ENCODE assay signal across 8 cellular contexts in the genomic region with DNA sequence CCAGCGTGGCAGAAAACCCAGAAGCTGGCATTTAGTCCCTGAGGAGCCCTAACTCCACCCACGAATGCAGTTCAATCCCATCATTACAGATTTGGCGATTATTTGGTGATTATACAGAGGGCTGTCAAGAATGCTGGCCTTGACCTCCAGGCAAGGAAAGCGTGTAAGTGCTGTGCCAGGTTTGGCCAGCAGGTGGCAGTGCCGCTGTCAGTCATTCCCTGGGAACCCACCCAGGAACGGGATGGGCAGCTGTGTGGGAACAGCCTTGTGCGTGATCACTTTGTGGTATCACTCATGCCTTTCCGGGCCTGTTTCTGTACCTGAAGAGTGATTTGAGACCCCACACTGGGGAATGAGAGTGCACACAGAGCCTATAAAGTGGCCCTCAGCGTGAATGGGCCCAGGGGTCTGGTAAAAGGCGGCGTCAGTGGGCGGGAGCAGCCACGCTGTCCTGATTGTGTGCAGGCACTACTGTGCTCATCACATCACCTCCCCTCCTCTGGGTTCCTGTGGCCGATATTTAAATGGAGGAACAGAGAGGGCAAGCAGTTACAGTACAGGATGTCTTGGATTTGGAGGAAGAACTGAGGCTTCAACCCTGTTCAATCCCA.
DNase-seq lines count a peak whose midpoint lies in the region; ATAC-seq and TF ChIP-seq lines count a peak whose summit lies in the region.
"Had no signal": no experiment of that assay in that cellular context is flagged by ENCODE, and none has a peak within 500 bp of the region (broad histone marks: within the 10 kb centered on the region; RNA-seq: fewer than 3 reads in every experiment).

No MANE protein-coding gene starts in this region.

- H3K27ac Mint-ChIP-seq in effector memory CD8-positive, alpha-beta T cell = peak overlapping the region in 1 of 2 donors; percentile 80

- peak; percentile 36 for ATAC-seq in effector memory CD8-positive, alpha-beta T cell (replicated peaks)
- ATAC-seq in mucosa of descending colon = peak; percentile 77

- intact Hi-C loops in mucosa of descending colon (cut with DNase I, micrococcal nuclease) = loop anchor here in 1 of 2 donors (10.0 kb wide), 1 partner anchor 220 kb away; a partner anchor contains a TSS

- no peaks in the 10 kb centered on the region for H3K4me1 ChIP-seq in mucosa of descending colon (ENCODE audit: low read depth)

- TF ChIP-seq CTCF in GM12872 (IDR thresholded peaks at IDR 0.05; ENCODE audit: insufficient read depth, low read depth, low read length) = peak; percentile 99
- TF ChIP-seq CTCF in NB4 (IDR thresholded peaks at IDR 0.05; ENCODE audit: low read depth, low read length) = peak; percentile 91
- peak; percentile 94 for TF ChIP-seq CTCF in mucosa of descending colon (IDR thresholded peaks at IDR 0.05)

- H3K4me3 Mint-ChIP-seq in effector memory CD8-positive, alpha-beta T cell = no peak overlapping the region
- H3K4me3 Mint-ChIP-seq: central memory CD8-positive, alpha-beta T cell had no signal

- no peaks in the 10 kb centered on the region for H3K9me3 Mint-ChIP-seq in effector memory CD8-positive, alpha-beta T cell
- H3K9me3 Mint-ChIP-seq: central memory CD8-positive, alpha-beta T cell had no signal

- DNase-seq in NB4 (ENCODE audit: low read depth) (peak; percentile 49), mucosa of descending colon (peak in 2 of 3 donors; percentile 81 to 87), NCI-H1048 (lab: John Stamatoyannopoulos, UW) (no peak)
- DNase-seq in activated CD8-positive, alpha-beta memory T cell treated with anti-CD3 and anti-CD28 coated beads for 24 hours = peak; percentile 87
- peak; percentile 54 to 65 (median 60) for DNase-seq in effector memory CD8-positive, alpha-beta T cell
- DNase-seq in stimulated activated CD8-positive, alpha-beta memory T cell treated with anti-CD3 and anti-CD28 coated beads, Interleukin-7, amount 100 ng/mL, for 48 hours (ENCODE audit: extremely low read depth in 1 of 2, low read depth in 1 of 2) = peak; percentile 18 to 33

- peaks cover 0 to 9% of the 10 kb centered on the region in 2 donors for H3K4me1 Mint-ChIP-seq in effector memory CD8-positive, alpha-beta T cell (ENCODE audit: low read depth in 2 of 2)
- H3K4me1 Mint-ChIP-seq: central memory CD8-positive, alpha-beta T cell had no signal

- H3K4me3 ChIP-seq in NB4 (ENCODE audit: low read depth, low read length) (no peak overlapping the region), mucosa of descending colon (no peak overlapping the region)

- no peak for TF ChIP-seq POLR2A in NB4 (IDR thresholded peaks at IDR 0.05; ENCODE audit: extremely low read depth, insufficient read length)

- H3K27me3 Mint-ChIP-seq in effector memory CD8-positive, alpha-beta T cell = peaks cover 24 to 34% of the 10 kb centered on the region in 2 donors

- no peaks in the 10 kb centered on the region for H3K36me3 ChIP-seq in mucosa of descending colon (ENCODE audit: low read depth)

- H3K9me3 ChIP-seq in mucosa of descending colon = no peaks in the 10 kb centered on the region

- no peaks in the 10 kb centered on the region for H3K36me3 Mint-ChIP-seq in effector memory CD8-positive, alpha-beta T cell (ENCODE audit: insufficient read depth)
